In genomic region chr2:203195331-203195730, GRCh38 we compare ENCODE assay signal across 22 cellular contexts. TPM values are rescaled to one million over a fixed set of nuclear protein-coding genes. Genes with fewer than 3 reads are reported as not detected.
DNase-seq lines count a peak whose midpoint lies in the region; ATAC-seq and TF ChIP-seq lines count a peak whose summit lies in the region.
"Had no signal": no experiment of that assay in that cellular context is flagged by ENCODE, and none has a peak within 500 bp of the region (broad histone marks: within the 10 kb centered on the region; RNA-seq: fewer than 3 reads in every experiment).

No MANE protein-coding gene starts in this region.

- H3K36me3 ChIP-seq in left lung (peaks cover 0 to 58% of the 10 kb centered on the region in 2 donors), breast epithelium (peaks cover 3% of the 10 kb centered on the region)

- H3K4me1 ChIP-seq in left lung (no peaks in the 10 kb centered on the region), breast epithelium (no peaks in the 10 kb centered on the region)
- H3K4me1 ChIP-seq: Caco-2 had no signal

- no peak for TF ChIP-seq CTCF in HFF-Myc (IDR thresholded peaks at IDR 0.05; ENCODE audit: low read depth, low read length, missing control alignments)
- no peak for TF ChIP-seq CTCF in left lung (IDR thresholded peaks at IDR 0.05)
- no peak for TF ChIP-seq CTCF in breast epithelium (IDR thresholded peaks at IDR 0.05)
- TF ChIP-seq CTCF in dorsolateral prefrontal cortex (IDR thresholded peaks at IDR 0.05 in 54 of 56, conservative IDR thresholded peaks at IDR 0.05 in 2 of 56; ENCODE audit: low read depth in 1 of 56, partially characterized antibody in 56 of 56) = no peak

- H3K9me3 ChIP-seq in left lung (no peaks in the 10 kb centered on the region), breast epithelium (no peaks in the 10 kb centered on the region)
- H3K9me3 ChIP-seq: Caco-2 had no signal

- DNase-seq in A172 (ENCODE audit: low spot score) (peak; percentile 23), HFF-Myc (ENCODE audit: extremely low read depth, low read depth) (peak; percentile 7), dermis blood vessel endothelial cell (peak; percentile 39), left lung (no peak), breast epithelium (ENCODE audit: low spot score in 2 of 2) (no peak), UCSD-AML1 (lab: John Stamatoyannopoulos, UW; ENCODE audit: unreplicated experiment) (no peak), dorsolateral prefrontal cortex (no peak)
- DNase-seq: Caco-2; CD4-positive, alpha-beta T cell; DMS153; GF-D8; NCI-H1417; NCI-H187 treated with DMSO at 0.1 percent for 48 hours; NCI-H2227 treated with DMSO at 0.1 percent for 48 hours; NCI-H510A treated with DMSO at 0.1 percent for 48 hours; NCI-H774; RPMI8226; SIG-M5 had no signal

- intact Hi-C loops in left lung (cut with DNase I) = no loop called here
- intact Hi-C loops in breast epithelium (cut with DNase I; ENCODE audit: low total_unique reads) = no loop called here
- intact Hi-C loops in dorsolateral prefrontal cortex (cut with DNase I) = no loop called here

- TF ChIP-seq POLR2A in breast epithelium (IDR thresholded peaks at IDR 0.05) = no peak

- H3K27me3 ChIP-seq in left lung = no peaks in the 10 kb centered on the region
- H3K27me3 ChIP-seq in breast epithelium = no peaks in the 10 kb centered on the region
- no peaks in the 10 kb centered on the region for H3K27me3 ChIP-seq in dorsolateral prefrontal cortex

- no peak overlapping the region for H3K4me3 ChIP-seq in HFF-Myc (replicated peaks; ENCODE audit: low read depth, low read length)
- H3K4me3 ChIP-seq in left lung = no peak overlapping the region
- no peak overlapping the region for H3K4me3 ChIP-seq in breast epithelium
- peak overlapping the region in 9 of 59 donors; percentile 2 to 37 (median 27) for H3K4me3 ChIP-seq in dorsolateral prefrontal cortex
- H3K4me3 ChIP-seq: GM12878 had no signal

- peak; percentile 16 for ATAC-seq in left lung
- no peak for ATAC-seq in HG03460 (IDR thresholded peaks at IDR 0.05; ENCODE audit: unreplicated experiment)
- ATAC-seq: GM12878, HCT116 had no signal

- H3K27ac ChIP-seq in left lung = no peak overlapping the region
- no peak overlapping the region for H3K27ac ChIP-seq in breast epithelium
- no peak overlapping the region for H3K27ac ChIP-seq in dorsolateral prefrontal cortex
- H3K27ac ChIP-seq: 22Rv1 had no signal

RNA-seq across cellular contexts. Expression of gene CYP20A1, which starts 43.5 kb away (rescaled TPM):
- total RNA-seq in A172 (2014; rRNA removed; shearing (Covaris generic)) = 20.8 and 23.1 TPM in 2 replicates
- total RNA-seq in dermis blood vessel endothelial cell (45.8 and 47.6 TPM in 2 replicates), left lung (10 to 100 TPM; 29.1 to 31.0 TPM), breast epithelium (10 to 100 TPM; 31.1 to 45.4 (median 37.6) TPM), dorsolateral prefrontal cortex (10 to 100 TPM in 103 of 120 experiments, 1 to 10 TPM in 17; 5.5 to 22.0 (median 12.8) TPM)

Comparison
In these comparisons a context has a peak if more than half of its experiments do, and no peak if none do; other contexts are left out.
1. DNase-seq: peak in A172 (single experiment), HFF-Myc (single experiment) and dermis blood vessel endothelial cell (single experiment); none in left lung (0 of 2), breast epithelium (0 of 2), UCSD-AML1 (single experiment) and dorsolateral prefrontal cortex (0 of 10).